11 cellular contexts compared by ENCODE assay signal in the genomic region with DNA sequence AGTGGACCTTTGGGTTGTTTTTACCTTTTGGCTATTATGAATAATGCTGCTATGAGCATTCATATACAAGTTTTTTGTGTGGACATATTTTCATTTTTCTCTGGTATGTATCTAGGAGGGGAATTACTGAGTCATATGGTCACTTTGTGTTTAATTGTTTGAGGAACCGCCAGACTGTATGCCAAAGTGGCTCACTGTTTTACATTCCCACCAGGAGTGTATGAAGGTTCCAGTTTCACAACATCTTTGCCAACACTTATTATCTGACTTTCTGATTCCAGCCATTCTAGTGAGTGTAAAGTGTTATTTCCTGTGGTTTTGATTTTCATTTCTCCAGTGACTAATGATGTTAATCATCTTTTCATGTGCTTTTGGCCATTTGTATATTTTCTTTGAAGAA. TPM values are rescaled to one million over a fixed set of nuclear protein-coding genes. Genes with fewer than 3 reads are reported as not detected.
A peak's percentile ranks its signal among the peaks of the same experiment; 100 is the strongest.
DNase-seq lines count a peak whose midpoint lies in the region; ATAC-seq and TF ChIP-seq lines count a peak whose summit lies in the region.
"Had no signal": no experiment of that assay in that cellular context is flagged by ENCODE, and none has a peak within 500 bp of the region (broad histone marks: within the 10 kb centered on the region; RNA-seq: fewer than 3 reads in every experiment).

No MANE protein-coding gene starts in this region.

- POLR2A ChIA-PET in PC-9 (lab: Charles Lee; ENCODE audit: unreplicated experiment), result no interaction called here

- no peak overlapping the region for H3K27ac Mint-ChIP-seq in central memory CD8-positive, alpha-beta T cell (ENCODE audit: low read depth)
- H3K27ac Mint-ChIP-seq in natural killer cell treated with Interleukin-12 subunit alpha and Interleukin-12 subunit beta and Interleukin-15 and Interleukin-18, amount 100 ng/mL, for 72 hours, result peak overlapping the region in 1 of 2 donors; percentile 71

- no peak overlapping the region for H3K4ac ChIP-seq in neuronal stem cell (ENCODE audit: low read length)

- no peak overlapping the region for H3K9ac ChIP-seq in neuronal stem cell (ENCODE audit: low read depth, low read length, poor library complexity)

- H2BK12ac ChIP-seq in neuronal stem cell (ENCODE audit: low read length), result no peak overlapping the region

- H3K79me1 ChIP-seq in neuronal stem cell (ENCODE audit: low read depth, low read length), result no peaks in the 10 kb centered on the region

- DNase-seq in ELR (ENCODE audit: low read depth), result peak; percentile 70
- peak; percentile 26 to 86 for DNase-seq in PC-9
- no peak for DNase-seq in central memory CD8-positive, alpha-beta T cell (ENCODE audit: low spot score in 2 of 2)
- no peak for DNase-seq in natural killer cell treated with Interleukin-12 subunit alpha and Interleukin-12 subunit beta and Interleukin-15 and Interleukin-18, amount 100 ng/mL, for 72 hours (ENCODE audit: low spot score)
- no peak for DNase-seq in DMS53 treated with DMSO at 0.1 percent for 48 hours (lab: John Stamatoyannopoulos, UW; ENCODE audit: unreplicated experiment)
- no peak for DNase-seq in NCI-H1930 (lab: John Stamatoyannopoulos, UW)
- DNase-seq in HPDE6-E6E7 (ENCODE audit: extremely low spot score), result no peak
- no peak for DNase-seq in neuronal stem cell (ENCODE audit: low spot score)
- DNase-seq: DND-41, NCI-H187 had no signal

- H3K36me3 ChIP-seq in PC-9 (ENCODE audit: low read depth) (no peaks in the 10 kb centered on the region), neuronal stem cell (replicated peaks in 1 of 2; ENCODE audit: control insufficient read depth in 2 of 2, insufficient read depth in 2 of 2, low read length in 2 of 2) (peaks cover 0 to 55% of the 10 kb centered on the region in 2 donors)
- H3K36me3 ChIP-seq: HAP-1 had no signal

- H3K36me3 Mint-ChIP-seq in central memory CD8-positive, alpha-beta T cell (ENCODE audit: insufficient read depth), result peaks cover 21% of the 10 kb centered on the region
- peaks cover 4% of the 10 kb centered on the region for H3K36me3 Mint-ChIP-seq in natural killer cell treated with Interleukin-12 subunit alpha and Interleukin-12 subunit beta and Interleukin-15 and Interleukin-18, amount 100 ng/mL, for 72 hours

- H3K4me1 Mint-ChIP-seq in central memory CD8-positive, alpha-beta T cell, result peaks cover 78% of the 10 kb centered on the region
- H3K4me1 Mint-ChIP-seq in natural killer cell treated with Interleukin-12 subunit alpha and Interleukin-12 subunit beta and Interleukin-15 and Interleukin-18, amount 100 ng/mL, for 72 hours (ENCODE audit: low read depth in 2 of 2), result peaks cover 23 to 29% of the 10 kb centered on the region in 2 donors

- peaks cover 21% of the 10 kb centered on the region; the same call in 1 of the 2 replicates for H3F3A ChIP-seq in PC-9 (ENCODE audit: insufficient read depth, low read depth)

- ATAC-seq in central memory CD8-positive, alpha-beta T cell (replicated peaks; ENCODE audit: extremely low read depth, poor library complexity, severe bottlenecking), result peak; percentile 22
- ATAC-seq in natural killer cell treated with Interleukin-12 subunit alpha and Interleukin-12 subunit beta and Interleukin-15 and Interleukin-18, amount 100 ng/mL, for 72 hours, result peak; percentile 71 to 74

- no peak overlapping the region for H2BK15ac ChIP-seq in neuronal stem cell (ENCODE audit: low read length)

- peak overlapping the region; percentile 89 for H3K27ac ChIP-seq in PC-9
- no peak overlapping the region for H3K27ac ChIP-seq in neuronal stem cell (replicated peaks; ENCODE audit: low read length)

- peaks cover 17% of the 10 kb centered on the region; the same call in 1 of the 2 replicates for H3K79me2 ChIP-seq in PC-9 (ENCODE audit: low read depth)

- no peak overlapping the region for H2BK120ac ChIP-seq in neuronal stem cell (ENCODE audit: low read depth, low read length)

- H2AFZ ChIP-seq in PC-9, result no peak overlapping the region
- H2AFZ ChIP-seq in neuronal stem cell (ENCODE audit: low read length), result no peak overlapping the region

- H3K9me2 ChIP-seq in PC-9 (ENCODE audit: insufficient read depth), result no peaks in the 10 kb centered on the region

- no peak overlapping the region for H4K91ac ChIP-seq in neuronal stem cell (ENCODE audit: low read depth, low read length, poor library complexity)

- peak overlapping the region; percentile 33 for H3K4me3 Mint-ChIP-seq in central memory CD8-positive, alpha-beta T cell
- H3K4me3 Mint-ChIP-seq in natural killer cell treated with Interleukin-12 subunit alpha and Interleukin-12 subunit beta and Interleukin-15 and Interleukin-18, amount 100 ng/mL, for 72 hours, result peak overlapping the region; percentile 43

- H3K23ac ChIP-seq in neuronal stem cell (ENCODE audit: low read depth, low read length, poor library complexity), result no peak overlapping the region

- BruUV-seq in PC-9 (replicated peaks; lab: Mats Ljungman, UMichigan), result no TSS peak

- H3K4me2 ChIP-seq in PC-9 (peak overlapping the region; percentile 19; the same call in 1 of the 2 replicates), neuronal stem cell (ENCODE audit: insufficient read depth, low read length, poor library complexity, severe bottlenecking) (no peak overlapping the region)

- no peaks in the 10 kb centered on the region; the same call in 1 of the 2 replicates for H3K9me3 ChIP-seq in PC-9 (ENCODE audit: insufficient read depth, low read depth)
- H3K9me3 ChIP-seq in neuronal stem cell (replicated peaks in 1 of 2; ENCODE audit: control insufficient read depth in 2 of 2, insufficient read depth in 1 of 2, low read depth in 1 of 2, low read length in 2 of 2), result peaks cover 0 to 41% of the 10 kb centered on the region in 2 donors
- H3K9me3 ChIP-seq: HAP-1 had no signal

- no peaks in the 10 kb centered on the region for H3K27me3 Mint-ChIP-seq in central memory CD8-positive, alpha-beta T cell
- H3K27me3 Mint-ChIP-seq in natural killer cell treated with Interleukin-12 subunit alpha and Interleukin-12 subunit beta and Interleukin-15 and Interleukin-18, amount 100 ng/mL, for 72 hours, result no peaks in the 10 kb centered on the region

- H2AK5ac ChIP-seq in neuronal stem cell (ENCODE audit: low read depth, low read length), result no peak overlapping the region

- H3K18ac ChIP-seq in neuronal stem cell (ENCODE audit: low read length), result no peak overlapping the region

- no peak for TF ChIP-seq CTCF in PC-9 (conservative IDR thresholded peaks at IDR 0.05)

- H3K4me1 ChIP-seq in PC-9 (replicated peaks; ENCODE audit: insufficient read depth) (peaks cover 20% of the 10 kb centered on the region), neuronal stem cell (ENCODE audit: control insufficient read depth in 2 of 2, insufficient read depth in 1 of 2, low read depth in 1 of 2, low read length in 2 of 2) (peaks cover 0 to 2% of the 10 kb centered on the region in 2 donors)

- no peaks in the 10 kb centered on the region for H3K9me3 Mint-ChIP-seq in central memory CD8-positive, alpha-beta T cell
- no peaks in the 10 kb centered on the region for H3K9me3 Mint-ChIP-seq in natural killer cell treated with Interleukin-12 subunit alpha and Interleukin-12 subunit beta and Interleukin-15 and Interleukin-18, amount 100 ng/mL, for 72 hours

- CTCF ChIA-PET in PC-9 (lab: Charles Lee), result no interaction called here

- intact Hi-C loops in PC-9 (cut with micrococcal nuclease; ENCODE audit: unreplicated experiment), result loop anchor here (1.0 kb wide), 1 partner anchor 21 kb away; no protein-coding TSS in a partner anchor

- H2BK5ac ChIP-seq in neuronal stem cell (ENCODE audit: low read length), result no peak overlapping the region

- H4K20me1 ChIP-seq in PC-9 (ENCODE audit: insufficient read depth), result no peaks in the 10 kb centered on the region

- H3K4me3 ChIP-seq in PC-9, result no peak overlapping the region
- H3K4me3 ChIP-seq in neuronal stem cell (ENCODE audit: low read length in 2 of 2), result no peak overlapping the region
- H3K4me3 ChIP-seq: HAP-1 had no signal

- no peaks in the 10 kb centered on the region for H3K27me3 ChIP-seq in PC-9 (ENCODE audit: insufficient read depth, low read depth)
- H3K27me3 ChIP-seq in neuronal stem cell (ENCODE audit: control insufficient read depth in 3 of 3, insufficient read depth in 3 of 3, low read depth in 1 of 3, low read length in 3 of 3), result no peaks in the 10 kb centered on the region

- no CpG with 5 or more reads among the region's 1 CpG for WGBS in neuronal stem cell (ENCODE audit: extremely low coverage in 2 of 2, insufficient read length in 2 of 2, insufficient replicate concordance in 1 of 2), 2 donors

- H3K14ac ChIP-seq in neuronal stem cell (ENCODE audit: low read length), result no peak overlapping the region

- H4K8ac ChIP-seq in neuronal stem cell (ENCODE audit: low read depth, low read length), result no peak overlapping the region

RNA-seq across cellular contexts. Expression of a gene that starts 51.8 kb away (rescaled TPM):
- 37.1 and 51.6 TPM in 2 replicates for total RNA-seq in PC-9 (2021)
- 10 to 100 TPM; 17.5 to 34.5 TPM for total RNA-seq in natural killer cell treated with Interleukin-12 subunit alpha and Interleukin-12 subunit beta and Interleukin-15 and Interleukin-18, amount 100 ng/mL, for 72 hours
- polyA plus RNA-seq in neuronal stem cell (2013, experiment 1 of 2), result 48.3 TPM
- 46.3 TPM for polyA plus RNA-seq in neuronal stem cell (2013, experiment 2 of 2)

RNA-seq across cellular contexts. Expression of a gene that starts 59.2 kb away (rescaled TPM):
- total RNA-seq in PC-9 (2021), result 61.0 and 69.4 TPM in 2 replicates
- total RNA-seq in natural killer cell treated with Interleukin-12 subunit alpha and Interleukin-12 subunit beta and Interleukin-15 and Interleukin-18, amount 100 ng/mL, for 72 hours, result 10 to 100 TPM; 48.6 to 83.0 TPM
- polyA plus RNA-seq in neuronal stem cell (2013, experiment 1 of 2), result 38.0 TPM
- 39.3 TPM for polyA plus RNA-seq in neuronal stem cell (2013, experiment 2 of 2)

Comparison
In these comparisons a context has a peak if more than half of its experiments do, and no peak if none do; other contexts are left out.
1. DNase-seq: peak in ELR (single experiment) and PC-9 (2 of 2); none in central memory CD8-positive, alpha-beta T cell (0 of 2), natural killer cell treated with Interleukin-12 subunit alpha and Interleukin-12 subunit beta and Interleukin-15 and Interleukin-18, amount 100 ng/mL, for 72 hours (single experiment), DMS53 treated with DMSO at 0.1 percent for 48 hours (single experiment), NCI-H1930 (0 of 2), HPDE6-E6E7 (single experiment) and neuronal stem cell (single experiment).